Comparison of ENCODE assay signal across 2 cellular contexts in genomic region chr5:640461-641330, GRCh38.
A peak's percentile ranks its signal among the peaks of the same experiment; 100 is the strongest.
TF ChIP-seq lines count a peak whose summit lies in the region.

No MANE protein-coding gene starts in this region.

TF ChIP-seq in HepG2, 621 proteins besides CTCF, POLR2A, EP300 and RAD21:
- TF ChIP-seq AGO2 (optimal IDR thresholded peaks at IDR 0.05; ENCODE audit: low read depth, low read length) (peak; percentile 18), BORCS8-MEF2B (CRISPR knock-in tag; IDR thresholded peaks at IDR 0.05) (no peak)

TF ChIP-seq in HEK293T, 16 proteins besides CTCF, POLR2A, EP300 and RAD21:
- no peak for TF ChIP-seq FOXK2 (IDR thresholded peaks at IDR 0.05)
- TF ChIP-seq HDGF (IDR thresholded peaks at IDR 0.05; ENCODE audit: borderline replicate concordance): no peak
- no peak for TF ChIP-seq FOXM1 (IDR thresholded peaks at IDR 0.05; ENCODE audit: borderline replicate concordance)
- no peak for TF ChIP-seq SUZ12 (IDR thresholded peaks at IDR 0.05)
- no peak for TF ChIP-seq L3MBTL2 (conservative IDR thresholded peaks at IDR 0.05)
- no peak for TF ChIP-seq ARNT (IDR thresholded peaks at IDR 0.05)
- TF ChIP-seq NFRKB (IDR thresholded peaks at IDR 0.05): no peak
- TF ChIP-seq ZNF384 (IDR thresholded peaks at IDR 0.05): no peak
- TF ChIP-seq LEF1 (IDR thresholded peaks at IDR 0.05; ENCODE audit: borderline replicate concordance): no peak
- TF ChIP-seq ELF4 (IDR thresholded peaks at IDR 0.05): no peak
- no peak for TF ChIP-seq TARDBP (IDR thresholded peaks at IDR 0.05)
- no peak for TF ChIP-seq FOXA1 (IDR thresholded peaks at IDR 0.05)
- no peak for TF ChIP-seq CTBP1 (IDR thresholded peaks at IDR 0.05; ENCODE audit: borderline replicate concordance)
- TF ChIP-seq, protein P1, sequence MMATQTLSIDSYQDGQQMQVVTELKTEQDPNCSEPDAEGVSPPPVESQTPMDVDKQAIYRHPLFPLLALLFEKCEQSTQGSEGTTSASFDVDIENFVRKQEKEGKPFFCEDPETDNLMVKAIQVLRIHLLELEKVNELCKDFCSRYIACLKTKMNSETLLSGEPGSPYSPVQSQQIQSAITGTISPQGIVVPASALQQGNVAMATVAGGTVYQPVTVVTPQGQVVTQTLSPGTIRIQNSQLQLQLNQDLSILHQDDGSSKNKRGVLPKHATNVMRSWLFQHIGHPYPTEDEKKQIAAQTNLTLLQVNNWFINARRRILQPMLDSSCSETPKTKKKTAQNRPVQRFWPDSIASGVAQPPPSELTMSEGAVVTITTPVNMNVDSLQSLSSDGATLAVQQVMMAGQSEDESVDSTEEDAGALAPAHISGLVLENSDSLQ (IDR thresholded peaks at IDR 0.05): no peak
- no peak for TF ChIP-seq SP1 (IDR thresholded peaks at IDR 0.05)
- no peak for TF ChIP-seq BHLHE40 (IDR thresholded peaks at IDR 0.05; ENCODE audit: borderline replicate concordance)
